In the genomic region with DNA sequence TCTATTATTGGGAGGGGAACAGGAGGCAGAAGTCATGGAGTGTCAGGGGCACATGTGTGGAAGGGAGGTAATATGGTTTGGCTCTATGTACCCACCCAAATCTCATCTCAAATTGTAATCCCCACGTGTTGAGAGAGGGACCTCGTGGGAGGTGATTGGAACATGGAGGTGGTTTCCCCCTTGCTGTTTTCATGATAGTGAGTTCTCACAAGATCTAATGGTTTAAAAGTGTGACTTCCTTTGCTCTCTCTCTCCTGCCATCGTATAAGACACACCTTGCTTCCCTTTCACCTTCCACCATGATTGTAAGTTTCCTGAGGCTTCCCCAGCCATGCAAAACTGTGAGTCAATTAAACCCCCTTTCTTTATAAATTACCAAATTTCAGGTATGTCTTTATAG, we compare ENCODE assay signal across 12 cellular contexts.
"Had no signal": no experiment of that assay in that cellular context is flagged by ENCODE, and none has a peak within 500 bp of the region (broad histone marks: within the 10 kb centered on the region; RNA-seq: fewer than 3 reads in every experiment).

No MANE protein-coding gene starts in this region.

- H3K9me3 ChIP-seq: tibial artery, vagina had no signal

- H3K27me3 Mint-ChIP-seq: brain had no signal

- H3K4me3 Mint-ChIP-seq: brain, endodermal cell had no signal

- H3K36me3 Mint-ChIP-seq: brain had no signal

- H3K27me3 ChIP-seq: tibial artery, vagina had no signal

- H3K27ac Mint-ChIP-seq: brain, endodermal cell had no signal

- DNase-seq: activated CD4-positive, CD25-positive, alpha-beta regulatory T cell; activated CD8-positive, alpha-beta memory T cell treated with anti-CD3 and anti-CD28 coated beads, Interleukin-2, amount 50 U/mL, for 48 hours; amniotic stem cell; dermis blood vessel endothelial cell; endodermal cell; hippocampal formation; kidney glomerular epithelial cell; retina; stimulated activated CD4-positive, alpha-beta T cell treated with anti-CD3 and anti-CD28 coated beads, Interleukin-15, amount 100 ng/mL, for 24 hours; tibial artery had no signal

- H3K27ac ChIP-seq: tibial artery, vagina had no signal
